In the genomic region with DNA sequence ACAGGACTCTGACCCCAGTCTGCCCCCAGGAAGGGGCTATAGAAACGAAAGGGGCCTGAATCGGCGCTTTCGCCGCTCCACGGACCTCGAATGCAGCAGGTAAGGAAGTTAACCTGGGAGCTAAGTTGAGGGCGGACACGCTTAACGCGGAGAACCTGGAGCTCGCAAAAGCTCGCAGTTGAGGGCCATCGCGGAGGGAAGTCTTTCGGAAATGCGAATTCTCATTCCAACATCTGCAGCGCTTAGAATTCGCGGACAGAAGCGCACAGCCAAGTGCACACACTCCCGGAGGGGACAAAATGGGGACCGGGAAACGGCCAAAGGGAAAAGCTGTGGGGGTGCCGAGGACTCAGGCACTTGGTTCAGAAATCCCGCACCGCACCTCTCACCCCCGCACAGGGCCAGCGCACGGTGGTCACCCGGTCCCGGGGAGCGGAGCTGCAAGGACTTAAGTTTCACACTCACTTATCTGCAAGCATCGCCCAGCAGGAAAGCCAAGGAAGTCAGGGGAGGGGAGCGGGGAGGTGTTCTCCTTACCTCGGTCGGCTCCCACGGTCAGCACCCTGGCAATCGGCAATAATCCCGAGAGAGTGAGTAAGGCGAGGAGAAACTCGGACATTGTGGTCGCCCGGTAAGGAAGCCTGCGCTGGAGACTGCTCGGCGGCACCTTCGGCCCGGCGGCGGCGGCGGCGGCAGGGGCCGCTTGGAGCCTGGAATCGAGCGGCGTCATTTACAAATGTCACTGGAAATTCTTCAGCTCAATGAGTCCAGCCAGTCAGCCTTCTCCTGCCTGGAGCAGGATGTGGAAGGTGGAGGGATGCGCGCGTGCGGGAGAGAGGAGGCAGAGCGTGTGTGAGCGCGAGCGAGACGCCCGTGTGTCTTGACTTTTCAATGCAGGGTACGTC, we compare ENCODE assay signal across 8 cellular contexts. TPM values are rescaled to one million over a fixed set of nuclear protein-coding genes. Genes with fewer than 3 reads are reported as not detected.
DNase-seq lines count a peak whose midpoint lies in the region; ATAC-seq and TF ChIP-seq lines count a peak whose summit lies in the region.

No MANE protein-coding gene starts in this region.

- no peaks in the 10 kb centered on the region for H3K36me3 ChIP-seq in GM06990 (ENCODE audit: control insufficient read depth, insufficient read depth, low read length)

- no peak for ATAC-seq in GM19452 (IDR thresholded peaks at IDR 0.05; ENCODE audit: unreplicated experiment)
- no peak for ATAC-seq in effector memory CD8-positive, alpha-beta T cell (replicated peaks)

- H3K27ac Mint-ChIP-seq in HFFc6, result no peak overlapping the region
- H3K27ac Mint-ChIP-seq in dendritic cell treated with granulocyte-macrophage colony-stimulating factor and Interleukin-4, amounts not matched to agents 40 ng/mL and 50 ng/mL, for 4 days, result no peak overlapping the region
- H3K27ac Mint-ChIP-seq in effector memory CD8-positive, alpha-beta T cell, result no peak overlapping the region

- no peaks in the 10 kb centered on the region for H3K36me3 Mint-ChIP-seq in HFFc6 (ENCODE audit: low read depth)
- no peaks in the 10 kb centered on the region for H3K36me3 Mint-ChIP-seq in dendritic cell treated with granulocyte-macrophage colony-stimulating factor and Interleukin-4, amounts not matched to agents 40 ng/mL and 50 ng/mL, for 4 days (ENCODE audit: low read depth)
- no peaks in the 10 kb centered on the region for H3K36me3 Mint-ChIP-seq in effector memory CD8-positive, alpha-beta T cell (ENCODE audit: insufficient read depth)

- H3K27me3 Mint-ChIP-seq in HFFc6 (ENCODE audit: insufficient read depth), result peaks cover 8% of the 10 kb centered on the region
- peaks cover 50% of the 10 kb centered on the region for H3K27me3 Mint-ChIP-seq in dendritic cell treated with granulocyte-macrophage colony-stimulating factor and Interleukin-4, amounts not matched to agents 40 ng/mL and 50 ng/mL, for 4 days
- peaks cover 0 to 17% of the 10 kb centered on the region in 2 donors for H3K27me3 Mint-ChIP-seq in effector memory CD8-positive, alpha-beta T cell

- peak overlapping the region; percentile 67 for H3K4me3 ChIP-seq in GM06990 (replicated peaks; ENCODE audit: low read depth, low read length)

- no peaks in the 10 kb centered on the region for H3K9me3 Mint-ChIP-seq in HFFc6
- no peaks in the 10 kb centered on the region for H3K9me3 Mint-ChIP-seq in dendritic cell treated with granulocyte-macrophage colony-stimulating factor and Interleukin-4, amounts not matched to agents 40 ng/mL and 50 ng/mL, for 4 days
- H3K9me3 Mint-ChIP-seq in effector memory CD8-positive, alpha-beta T cell, result peaks cover 6 to 7% of the 10 kb centered on the region in 2 donors

- TF ChIP-seq CTCF in GM06990 (IDR thresholded peaks at IDR 0.05; ENCODE audit: insufficient read depth, low read length, poor library complexity, severe bottlenecking), result no peak
- no peak for TF ChIP-seq CTCF in HFFc6 (IDR thresholded peaks at IDR 0.05)

- peak overlapping the region; percentile 92 for H3K4me3 Mint-ChIP-seq in HFFc6
- peak overlapping the region; percentile 51 for H3K4me3 Mint-ChIP-seq in dendritic cell treated with granulocyte-macrophage colony-stimulating factor and Interleukin-4, amounts not matched to agents 40 ng/mL and 50 ng/mL, for 4 days
- peak overlapping the region in 1 of 2 donors; percentile 40 for H3K4me3 Mint-ChIP-seq in effector memory CD8-positive, alpha-beta T cell

- H3K4me1 Mint-ChIP-seq in HFFc6 (ENCODE audit: low read depth), result peaks cover 23% of the 10 kb centered on the region
- peaks cover 17% of the 10 kb centered on the region for H3K4me1 Mint-ChIP-seq in dendritic cell treated with granulocyte-macrophage colony-stimulating factor and Interleukin-4, amounts not matched to agents 40 ng/mL and 50 ng/mL, for 4 days (ENCODE audit: low read depth)
- peaks cover 0 to 6% of the 10 kb centered on the region in 2 donors for H3K4me1 Mint-ChIP-seq in effector memory CD8-positive, alpha-beta T cell (ENCODE audit: low read depth in 2 of 2)

- no peaks in the 10 kb centered on the region; the same call in 1 of the 2 replicates for H3K27me3 ChIP-seq in GM06990 (replicated peaks; ENCODE audit: control insufficient read depth, insufficient read depth, low read length)

- DNase-seq in GM06990 (ENCODE audit: extremely low read depth, insufficient read length), result peak; percentile 32
- no peak for DNase-seq in HFFc6
- DNase-seq in NCI-H82 (lab: John Stamatoyannopoulos, UW), result peak; percentile 84
- DNase-seq in left kidney (ENCODE audit: low read depth, low spot score), result peak; percentile 95
- DNase-seq in stromal cell of bone marrow (ENCODE audit: low read depth), result peak; percentile 25
- DNase-seq in effector memory CD8-positive, alpha-beta T cell, result no peak

- intact Hi-C loops in dendritic cell treated with granulocyte-macrophage colony-stimulating factor and Interleukin-4, amounts not matched to agents 40 ng/mL and 50 ng/mL, for 4 days (cut with micrococcal nuclease), result no loop called here

RNA-seq across cellular contexts. Expression of gene LRP1B, which starts 0.5 kb away (rescaled TPM):
- total RNA-seq in HFFc6 (2021; fragmentation: NEBNext Ultra II Directional; extraction: Animal tissue kit (Norgen Biotek cat#: 25700)), result not detected

Comparison
In these comparisons a context has a peak if more than half of its experiments do, and no peak if none do; other contexts are left out.
1. DNase-seq: peak in GM06990 (single experiment), NCI-H82 (single experiment), left kidney (single experiment) and stromal cell of bone marrow (single experiment); none in HFFc6 (single experiment) and effector memory CD8-positive, alpha-beta T cell (0 of 3).